In genomic region chr18:35143615-35144596, GRCh38 we compare ENCODE assay signal across 8 cellular contexts.
DNase-seq lines count a peak whose midpoint lies in the region; ATAC-seq and TF ChIP-seq lines count a peak whose summit lies in the region.

No MANE protein-coding gene starts in this region.

- no peaks in the 10 kb centered on the region for H3K9me3 ChIP-seq in liver (ENCODE audit: control insufficient read depth in 4 of 4, low read length in 3 of 4)

- peak; percentile 99 for ATAC-seq in SK-N-SH treated with all-trans-retinoic acid at 6 μM for 48 hours

- H3K9ac ChIP-seq in liver (ENCODE audit: low read depth in 1 of 2, low read length in 2 of 2) = no peak overlapping the region

- 44% methylated on average over 8 of the region's 8 CpGs for WGBS in liver

- H3K27ac ChIP-seq in liver (ENCODE audit: low read depth in 1 of 2, low read length in 2 of 2) (no peak overlapping the region), substantia nigra (ENCODE audit: low read depth, low read length, poor library complexity, severe bottlenecking) (peak overlapping the region; percentile 42)

- DNase-seq in D341Med (ENCODE audit: low spot score) = peak; percentile 86
- peak; percentile 43 for DNase-seq in GM20000 (ENCODE audit: low spot score)
- peak; percentile 95 for DNase-seq in NCI-H1105 treated with DMSO at 0.1 percent for 48 hours (lab: John Stamatoyannopoulos, UW)
- DNase-seq in choroid plexus epithelial cell (ENCODE audit: low read depth) = peak; percentile 78
- peak in 37 of 49 donors; percentile 18 to 77 (median 46) for DNase-seq in substantia nigra (lab: John Stamatoyannopoulos, UW)
- no peak for DNase-seq in T1000 (lab: John Stamatoyannopoulos, UW)

- H3K4me1 ChIP-seq in liver (ENCODE audit: control insufficient read depth in 4 of 4, insufficient read depth in 4 of 4, low read length in 3 of 4) = peaks cover 0 to 3% (median 0%) of the 10 kb centered on the region in 4 donors

- peak; percentile 32 for TF ChIP-seq CTCF in GM20000 (IDR thresholded peaks at IDR 0.05; ENCODE audit: extremely low read depth, missing control alignments)
- TF ChIP-seq CTCF in choroid plexus epithelial cell (conservative IDR thresholded peaks at IDR 0.05; ENCODE audit: low read depth, low read length) = peak; percentile 94
- TF ChIP-seq CTCF in liver (IDR thresholded peaks at IDR 0.05; ENCODE audit: low read depth, low read length, missing input control) = peak; percentile 87

- H3K4me3 ChIP-seq in choroid plexus epithelial cell (ENCODE audit: low read depth, low read length) (no peak overlapping the region), liver (ENCODE audit: low read depth in 1 of 3, low read length in 3 of 3) (no peak overlapping the region)

- TF ChIP-seq RAD21 in liver (IDR thresholded peaks at IDR 0.05) = peak; percentile 99

- peaks cover 0 to 14% (median 2%) of the 10 kb centered on the region in 4 donors for H3K36me3 ChIP-seq in liver (ENCODE audit: control insufficient read depth in 4 of 4, insufficient read depth in 3 of 4, low read depth in 1 of 4, low read length in 3 of 4)

- no peaks in the 10 kb centered on the region for H3K27me3 ChIP-seq in liver (ENCODE audit: control insufficient read depth in 4 of 4, insufficient read depth in 4 of 4, low read length in 3 of 4)

TF ChIP-seq in SK-N-SH treated with all-trans-retinoic acid at 6 μM for 48 hours, 23 proteins besides CTCF, POLR2A, EP300 and RAD21 (continues in another document):
- no peak for TF ChIP-seq ARNTL (CRISPR knock-in tag; IDR thresholded peaks at IDR 0.05; ENCODE audit: borderline replicate concordance, low read depth)
- no peak for TF ChIP-seq ZFP30 (CRISPR knock-in tag; IDR thresholded peaks at IDR 0.05)
- TF ChIP-seq OSR1 (CRISPR knock-in tag; IDR thresholded peaks at IDR 0.05) = no peak
- no peak for TF ChIP-seq BACH2 (CRISPR knock-in tag; IDR thresholded peaks at IDR 0.05; ENCODE audit: borderline replicate concordance)
- TF ChIP-seq ZC3H10 (CRISPR knock-in tag; IDR thresholded peaks at IDR 0.05) = no peak
- TF ChIP-seq ISL1 (CRISPR knock-in tag; IDR thresholded peaks at IDR 0.05) = no peak
- no peak for TF ChIP-seq CSRNP3 (CRISPR knock-in tag; IDR thresholded peaks at IDR 0.05)
- no peak for TF ChIP-seq ESRRG (CRISPR knock-in tag; IDR thresholded peaks at IDR 0.05)
- TF ChIP-seq, protein P1, sequence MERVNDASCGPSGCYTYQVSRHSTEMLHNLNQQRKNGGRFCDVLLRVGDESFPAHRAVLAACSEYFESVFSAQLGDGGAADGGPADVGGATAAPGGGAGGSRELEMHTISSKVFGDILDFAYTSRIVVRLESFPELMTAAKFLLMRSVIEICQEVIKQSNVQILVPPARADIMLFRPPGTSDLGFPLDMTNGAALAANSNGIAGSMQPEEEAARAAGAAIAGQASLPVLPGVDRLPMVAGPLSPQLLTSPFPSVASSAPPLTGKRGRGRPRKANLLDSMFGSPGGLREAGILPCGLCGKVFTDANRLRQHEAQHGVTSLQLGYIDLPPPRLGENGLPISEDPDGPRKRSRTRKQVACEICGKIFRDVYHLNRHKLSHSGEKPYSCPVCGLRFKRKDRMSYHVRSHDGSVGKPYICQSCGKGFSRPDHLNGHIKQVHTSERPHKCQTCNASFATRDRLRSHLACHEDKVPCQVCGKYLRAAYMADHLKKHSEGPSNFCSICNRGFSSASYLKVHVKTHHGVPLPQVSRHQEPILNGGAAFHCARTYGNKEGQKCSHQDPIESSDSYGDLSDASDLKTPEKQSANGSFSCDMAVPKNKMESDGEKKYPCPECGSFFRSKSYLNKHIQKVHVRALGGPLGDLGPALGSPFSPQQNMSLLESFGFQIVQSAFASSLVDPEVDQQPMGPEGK (CRISPR knock-in tag; IDR thresholded peaks at IDR 0.05; ENCODE audit: borderline replicate concordance) = no peak
- TF ChIP-seq PPARA (CRISPR knock-in tag; IDR thresholded peaks at IDR 0.05; ENCODE audit: borderline replicate concordance) = no peak
- TF ChIP-seq RARB (CRISPR knock-in tag; IDR thresholded peaks at IDR 0.05) = no peak
- TF ChIP-seq GLIS3 (CRISPR knock-in tag; IDR thresholded peaks at IDR 0.05) = no peak
- TF ChIP-seq ZNF70 (CRISPR knock-in tag; IDR thresholded peaks at IDR 0.05) = no peak

TF ChIP-seq in liver, 16 proteins besides CTCF, POLR2A, EP300 and RAD21:
- TF ChIP-seq FOXA2 (IDR thresholded peaks at IDR 0.05) (no peak), HNF4G (IDR thresholded peaks at IDR 0.05) (no peak), RXRA (IDR thresholded peaks at IDR 0.05) (peak; percentile 30 to 32), ATF3 (IDR thresholded peaks at IDR 0.05) (no peak), EGR1 (IDR thresholded peaks at IDR 0.05; ENCODE audit: low read depth in 2 of 2) (no peak), HNF4A (conservative IDR thresholded peaks at IDR 0.05) (no peak)
TF ChIP-seq in liver: peak in this region for 1.

Comparison
In these comparisons a context has a peak if more than half of its experiments do, and no peak if none do; other contexts are left out.
1. CTCF ChIP-seq: peak in every context shown above with its lines; median percentile 94 in choroid plexus epithelial cell; 87 in liver; 32 in GM20000.